In the genomic region with DNA sequence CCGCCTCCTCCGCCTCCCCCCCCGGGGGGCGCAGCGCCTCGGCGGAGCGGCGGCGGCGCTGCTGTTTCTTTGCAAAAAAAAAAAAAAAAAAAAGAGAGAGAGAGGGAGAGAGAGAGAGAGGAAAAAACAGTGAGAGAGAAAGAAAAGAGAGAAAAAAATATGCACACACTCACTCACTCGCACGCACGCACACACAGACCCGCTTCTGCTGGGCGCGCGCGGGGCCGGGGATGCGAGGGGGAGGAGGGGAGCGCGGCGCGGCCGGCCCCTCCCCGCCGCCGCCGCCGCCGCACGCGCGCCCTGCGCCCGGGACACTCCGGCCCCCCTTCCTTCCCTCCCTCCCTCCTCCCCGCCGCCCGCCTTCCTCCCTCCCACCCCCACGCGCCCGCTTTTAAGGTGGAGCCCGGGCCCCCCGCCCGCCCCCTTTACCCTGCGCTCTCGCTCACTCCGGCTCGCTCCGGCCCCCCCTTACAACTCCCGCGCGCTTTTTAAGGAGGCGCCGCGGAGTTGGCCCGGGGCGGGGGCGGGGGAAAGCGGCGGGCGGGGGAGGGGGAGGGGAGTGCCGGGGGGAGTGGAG, we compare ENCODE assay signal across 8 cellular contexts. TPM values are rescaled to one million over a fixed set of nuclear protein-coding genes. Genes with fewer than 3 reads are reported as not detected.
DNase-seq lines count a peak whose midpoint lies in the region; ATAC-seq and TF ChIP-seq lines count a peak whose summit lies in the region.

TSS of gene SAMD1 (minus strand) at position 243 of the 577 bp plus-strand sequence.

- peak; percentile 89 for DNase-seq in NCI-H2227 (lab: John Stamatoyannopoulos, UW; ENCODE audit: unreplicated experiment)
- peak; percentile 64 for DNase-seq in activated CD4-positive, CD25-positive, alpha-beta regulatory T cell treated with anti-CD3 and anti-CD28 coated beads, Interleukin-2, amount 50 U/mL, for 72 hours
- no peak for DNase-seq in chondrocyte (ENCODE audit: low spot score)
- peak; percentile 80 for DNase-seq in kidney tubule cell (ENCODE audit: low spot score)
- peak; percentile 73 to 77 for DNase-seq in stimulated activated CD4-positive, alpha-beta T cell treated with anti-CD3 and anti-CD28 coated beads, Interleukin-15, amount 100 ng/mL, for 1 hour (ENCODE audit: low read depth in 1 of 2, low spot score in 1 of 2)

- peaks cover 11% of the 10 kb centered on the region for H3K36me3 Mint-ChIP-seq in chondrocyte (ENCODE audit: low read depth)

- peak within 1 kb of the TSS; percentile 95 for H3K4me3 Mint-ChIP-seq in chondrocyte (ENCODE audit: unreplicated experiment)

- ATAC-seq in GM18502 (IDR thresholded peaks at IDR 0.05; ENCODE audit: poor library complexity, unreplicated experiment) (peak; percentile 35), HG02970 (IDR thresholded peaks at IDR 0.05; ENCODE audit: low FRiP score, unreplicated experiment) (peak; percentile 38), GM18861 (IDR thresholded peaks at IDR 0.05; ENCODE audit: unreplicated experiment) (no peak)

- H3K4me1 Mint-ChIP-seq in chondrocyte (ENCODE audit: low read depth) = peaks cover 19% of the 10 kb centered on the region

- H3K27ac Mint-ChIP-seq in chondrocyte (ENCODE audit: unreplicated experiment) = peak within 1 kb of the TSS; percentile 98

- no peaks in the 10 kb centered on the region for H3K27me3 Mint-ChIP-seq in chondrocyte (ENCODE audit: low read depth)

- H3K9me3 Mint-ChIP-seq in chondrocyte (ENCODE audit: low read depth) = peaks cover 8% of the 10 kb centered on the region

- TF ChIP-seq CTCF in chondrocyte (IDR thresholded peaks at IDR 0.05) = no peak

RNA-seq across cellular contexts. Expression of gene SAMD1, which starts in this region (rescaled TPM):
- 41.8 to 48.8 TPM (median 42.5 TPM) in 3 replicates for total RNA-seq in chondrocyte
